ENCODE assay signal across 15 cellular contexts in the genomic region with DNA sequence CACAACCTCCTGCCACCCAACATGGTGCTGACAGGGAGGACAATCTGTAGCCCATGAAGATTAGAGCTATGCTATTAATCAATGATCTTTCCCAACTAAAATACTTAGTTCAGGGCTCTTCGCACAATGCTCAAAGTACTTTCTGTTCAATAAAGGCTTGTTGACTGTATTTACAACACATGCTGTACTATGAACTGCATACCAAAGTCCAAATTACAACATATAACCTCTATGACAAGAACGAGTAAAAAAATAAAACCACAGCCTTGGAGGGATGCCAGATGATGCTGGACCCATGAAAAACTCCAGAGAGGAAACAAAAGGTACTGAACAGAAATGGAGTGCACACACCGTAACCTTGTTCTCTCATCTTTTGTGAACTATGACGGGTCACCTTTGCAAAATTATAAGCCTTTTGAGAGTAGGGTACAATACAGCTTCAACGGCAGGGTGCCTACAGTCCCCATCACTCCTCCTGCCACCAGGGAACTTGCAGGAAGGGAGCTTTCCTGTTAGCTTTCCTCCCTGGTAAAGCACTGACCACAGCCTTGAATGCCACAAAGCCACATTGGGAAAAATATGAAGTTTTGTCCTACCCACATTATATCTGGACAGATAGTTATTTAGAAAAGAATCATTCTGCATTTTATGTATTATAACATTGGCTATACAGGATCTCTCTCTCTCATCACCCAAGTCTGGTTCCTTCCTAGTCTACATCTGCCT.
DNase-seq lines count a peak whose midpoint lies in the region; ATAC-seq, FAIRE-seq and TF ChIP-seq lines count a peak whose summit lies in the region.
"Had no signal": no experiment of that assay in that cellular context is flagged by ENCODE, and none has a peak within 500 bp of the region (broad histone marks: within the 10 kb centered on the region; RNA-seq: fewer than 3 reads in every experiment).

No MANE protein-coding gene starts in this region.

- TF ChIP-seq CTCF in Peyer's patch (IDR thresholded peaks at IDR 0.05) (peak in 1 of 6 experiments; percentile 11), pancreas (IDR thresholded peaks at IDR 0.05) (no peak)

- ATAC-seq in pancreas = peak in 3 of 4 donors; percentile 46 to 62 (median 49)

- H3K4me3 ChIP-seq in Peyer's patch (no peak overlapping the region), pancreas (no peak overlapping the region)
- H3K4me3 ChIP-seq: ascending aorta had no signal

- peak overlapping the region in 3 of 4 donors; percentile 32 to 78 (median 72) for H3K27ac ChIP-seq in Peyer's patch
- H3K27ac ChIP-seq in pancreas = no peak overlapping the region
- H3K27ac ChIP-seq: ascending aorta, epithelial cell of prostate, VCaP had no signal

- H3K4me1 ChIP-seq in Peyer's patch (peaks cover 0 to 23% (median 3%) of the 10 kb centered on the region in 4 donors), pancreas (no peaks in the 10 kb centered on the region)
- H3K4me1 ChIP-seq: ascending aorta had no signal

- no peaks in the 10 kb centered on the region for H3K27me3 ChIP-seq in Peyer's patch
- no peaks in the 10 kb centered on the region for H3K27me3 ChIP-seq in pancreas
- H3K27me3 ChIP-seq: ascending aorta had no signal

- intact Hi-C loops in pancreas (cut with DNase I) = no loop called here

- WGBS in pancreas, 2 donors = 66 to 68% methylated on average over 5 of the region's 5 CpGs

- H3K36me3 ChIP-seq in Peyer's patch = no peaks in the 10 kb centered on the region
- no peaks in the 10 kb centered on the region for H3K36me3 ChIP-seq in pancreas
- H3K36me3 ChIP-seq: ascending aorta had no signal

- FAIRE-seq in pancreas (lab: Jason Lieb, UNC) = no peak

- DNase-seq in EH (ENCODE audit: low read depth) = peak; percentile 74
- peak in 1 of 3 donors; percentile 65 for DNase-seq in Peyer's patch
- DNase-seq in fibroblast of gingiva (ENCODE audit: low read depth) = peak; percentile 74
- no peak for DNase-seq in pancreas
- no peak for DNase-seq in cortex of kidney (lab: John Stamatoyannopoulos, UW)
- no peak for DNase-seq in stimulated activated CD4-positive, alpha-beta T cell treated with anti-CD3 and anti-CD28 coated beads, Interleukin-12 subunit alpha, Interleukin-12 subunit beta, amount 100 ng/mL, for 4 hours
- DNase-seq in NOMO-1 treated with DMSO at 0.1 percent for 48 hours (lab: John Stamatoyannopoulos, UW; ENCODE audit: unreplicated experiment) = no peak
- no peak for DNase-seq in amygdala (lab: John Stamatoyannopoulos, UW)
- DNase-seq: activated T-cell treated with anti-CD3 and anti-CD28 coated beads for 4 hours; CD4-positive, alpha-beta T cell; islet precursor cell; Right ventricle myocardium superior had no signal

- TF ChIP-seq POLR2A in Peyer's patch (IDR thresholded peaks at IDR 0.05) = no peak

- H3K9me3 ChIP-seq in Peyer's patch = no peaks in the 10 kb centered on the region
- no peaks in the 10 kb centered on the region for H3K9me3 ChIP-seq in pancreas
- H3K9me3 ChIP-seq: ascending aorta had no signal

Comparison
In these comparisons a context has a peak if more than half of its experiments do, and no peak if none do; other contexts are left out.
1. DNase-seq: peak in EH (single experiment) and fibroblast of gingiva (single experiment); none in pancreas (0 of 6), cortex of kidney (single experiment), stimulated activated CD4-positive, alpha-beta T cell treated with anti-CD3 and anti-CD28 coated beads, Interleukin-12 subunit alpha, Interleukin-12 subunit beta, amount 100 ng/mL, for 4 hours (single experiment), NOMO-1 treated with DMSO at 0.1 percent for 48 hours (single experiment) and amygdala (0 of 56).
2. H3K27ac ChIP-seq: peak in Peyer's patch (3 of 4); none in pancreas (0 of 4).